In the genomic region with DNA sequence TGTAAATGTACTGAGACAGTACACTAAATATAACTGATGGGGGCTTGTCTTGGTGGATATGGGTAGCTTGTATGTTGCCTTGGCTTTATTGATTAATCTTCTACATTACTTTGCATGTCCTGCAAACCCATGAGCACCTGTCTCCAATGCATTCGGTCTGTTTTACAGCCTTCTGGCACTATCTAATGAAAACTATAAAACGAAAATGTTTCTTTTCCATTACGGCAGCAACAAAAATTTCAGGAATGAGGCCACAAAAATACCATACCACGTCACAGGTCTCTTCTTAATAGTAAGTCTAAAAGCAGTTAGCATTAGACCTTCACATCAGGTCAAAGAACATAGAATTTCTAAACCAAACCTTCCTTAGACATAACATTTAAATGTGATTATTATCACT, we compare ENCODE assay signal across 22 cellular contexts. TPM values are rescaled to one million over a fixed set of nuclear protein-coding genes. Genes with fewer than 3 reads are reported as not detected.
DNase-seq lines count a peak whose midpoint lies in the region; ATAC-seq, FAIRE-seq and TF ChIP-seq lines count a peak whose summit lies in the region.
"Had no signal": no experiment of that assay in that cellular context is flagged by ENCODE, and none has a peak within 500 bp of the region (broad histone marks: within the 10 kb centered on the region; RNA-seq: fewer than 3 reads in every experiment).

No MANE protein-coding gene starts in this region.

- peak; percentile 26 for DNase-seq in A172 (ENCODE audit: low spot score)
- peak; percentile 32 for DNase-seq in HTR-8/SVneo (ENCODE audit: insufficient read length, low spot score)
- DNase-seq in choroid plexus epithelial cell (ENCODE audit: low read depth), result peak; percentile 75
- DNase-seq in mesothelial cell of epicardium (ENCODE audit: low spot score in 2 of 2, unreplicated experiment in 2 of 2), result no peak
- DNase-seq in BE2C, result no peak
- no peak for DNase-seq in OCI-M2 (lab: John Stamatoyannopoulos, UW; ENCODE audit: unreplicated experiment)
- DNase-seq: CD8-positive, alpha-beta memory T cell; DMS79 treated with DMSO at 0.1 percent for 48 hours; GF-D8; KG1; MG63; NCI-H1092 treated with DMSO at 0.1 percent for 48 hours; NCI-H1694 treated with DMSO at 0.1 percent for 48 hours; NCI-H2107; NCI-H2227 treated with DMSO at 0.1 percent for 48 hours; NCI-H524 had no signal

- H3K4me3 Mint-ChIP-seq in mesothelial cell of epicardium, result no peak overlapping the region
- H3K4me3 Mint-ChIP-seq: CD8-positive, alpha-beta memory T cell had no signal

- H3K4me1 Mint-ChIP-seq in mesothelial cell of epicardium, result peaks cover 61% of the 10 kb centered on the region
- H3K4me1 Mint-ChIP-seq: CD8-positive, alpha-beta memory T cell had no signal

- no peaks in the 10 kb centered on the region for H3K27me3 ChIP-seq in BE2C
- H3K27me3 ChIP-seq: BLaER1, MG63 had no signal

- H3K36me3 ChIP-seq in BE2C, result 0 out of 2 replicates have a peak, but pooled peaks cover 2% of the 10 kb centered on the region
- H3K36me3 ChIP-seq: BLaER1, MG63 had no signal

- peak overlapping the region; percentile 94 for H3K27ac Mint-ChIP-seq in mesothelial cell of epicardium

- ATAC-seq in HG02623 (IDR thresholded peaks at IDR 0.05; ENCODE audit: unreplicated experiment) (no peak), HG03354 (IDR thresholded peaks at IDR 0.05; ENCODE audit: poor library complexity, severe bottlenecking, unreplicated experiment) (no peak)
- ATAC-seq: Panc1 had no signal

- FAIRE-seq in HTR-8/SVneo (lab: Jason Lieb, UNC), result peak; percentile 55
- FAIRE-seq: GM12892, H1 had no signal

- H3K9me3 Mint-ChIP-seq in mesothelial cell of epicardium, result peaks cover 3% of the 10 kb centered on the region
- H3K9me3 Mint-ChIP-seq: CD8-positive, alpha-beta memory T cell had no signal

- H3K4me1 ChIP-seq in BE2C, result no peaks in the 10 kb centered on the region

- TF ChIP-seq CTCF in choroid plexus epithelial cell (conservative IDR thresholded peaks at IDR 0.05; ENCODE audit: low read depth, low read length), result no peak
- TF ChIP-seq CTCF in mesothelial cell of epicardium (IDR thresholded peaks at IDR 0.05; ENCODE audit: unreplicated experiment), result no peak
- TF ChIP-seq CTCF in BE2C (IDR thresholded peaks at IDR 0.05; ENCODE audit: low read depth, low read length), result no peak

- H3K4me3 ChIP-seq in choroid plexus epithelial cell (ENCODE audit: low read depth, low read length) (no peak overlapping the region), BE2C (ENCODE audit: low read depth, low read length) (no peak overlapping the region)
- H3K4me3 ChIP-seq: BLaER1, MG63 had no signal

- H3K27me3 Mint-ChIP-seq in mesothelial cell of epicardium (ENCODE audit: low read depth), result no peaks in the 10 kb centered on the region

- no peaks in the 10 kb centered on the region for H3K9me3 ChIP-seq in BE2C
- H3K9me3 ChIP-seq: BLaER1, MG63 had no signal

- H3K36me3 Mint-ChIP-seq in mesothelial cell of epicardium, result peaks cover 38% of the 10 kb centered on the region
- H3K36me3 Mint-ChIP-seq: CD8-positive, alpha-beta memory T cell had no signal

RNA-seq across cellular contexts. Expression of a gene that starts 49.8 kb away (rescaled TPM):
- 0.31 and 0.57 TPM in 2 replicates for total RNA-seq in A172 (2014; rRNA removed; shearing (Covaris generic))
- total RNA-seq in mesothelial cell of epicardium, result 135 to 140 TPM (median 135 TPM) in 3 replicates
- polyA plus RNA-seq in BE2C (2012; ENCODE audit: insufficient read depth, insufficient read length, low read depth), result 0.42 TPM
- total RNA-seq: CD8-positive, alpha-beta memory T cell had no signal
- polyA plus RNA-seq: CD8-positive, alpha-beta memory T cell had no signal

Comparison
In these comparisons a context has a peak if more than half of its experiments do, and no peak if none do; other contexts are left out.
1. DNase-seq: peak in A172 (single experiment), HTR-8/SVneo (single experiment) and choroid plexus epithelial cell (single experiment); none in mesothelial cell of epicardium (0 of 2), BE2C (single experiment) and OCI-M2 (single experiment).
2. RNA of a gene that starts 49.8 kb away (total RNA-seq): 135 to 140 TPM in mesothelial cell of epicardium; 0.31 to 0.57 TPM in A172; every median in the first group is over 10 times any median in the second.